ENCODE assay signal across 14 cellular contexts in the genomic region with DNA sequence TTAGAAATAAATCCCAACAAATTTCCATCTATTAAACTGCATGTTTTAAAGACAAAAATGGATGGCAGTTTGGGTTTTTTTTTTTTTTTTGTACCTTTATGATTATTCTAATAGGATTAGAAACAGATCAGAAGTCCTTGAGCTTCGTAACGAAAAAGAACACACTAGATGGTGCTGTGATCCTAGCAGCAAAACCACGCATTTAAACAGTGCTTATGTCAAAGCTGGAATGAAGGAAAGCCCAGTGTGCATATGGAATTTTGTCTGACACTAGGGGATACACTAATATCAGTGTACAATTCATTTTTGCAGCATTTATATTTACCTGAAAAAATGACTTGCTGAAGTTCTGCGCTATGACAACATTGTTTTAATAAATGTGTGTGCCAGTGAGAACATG.
DNase-seq lines count a peak whose midpoint lies in the region; ATAC-seq, FAIRE-seq and TF ChIP-seq lines count a peak whose summit lies in the region.
"Had no signal": no experiment of that assay in that cellular context is flagged by ENCODE, and none has a peak within 500 bp of the region (broad histone marks: within the 10 kb centered on the region; RNA-seq: fewer than 3 reads in every experiment).

No MANE protein-coding gene starts in this region.

- H3K27me3 ChIP-seq in OCI-LY3 (ENCODE audit: low read depth, low read length), result no peaks in the 10 kb centered on the region
- H3K27me3 ChIP-seq in endothelial cell of umbilical vein (ENCODE audit: control insufficient read depth in 2 of 2, insufficient read depth in 2 of 2, low read length in 2 of 2), result peaks cover 3 to 4% of the 10 kb centered on the region in 2 experiments
- no peaks in the 10 kb centered on the region for H3K27me3 ChIP-seq in vagina

- H3K4me3 ChIP-seq in OCI-LY3 (ENCODE audit: low read length) (no peak overlapping the region), endothelial cell of umbilical vein (replicated peaks in 1 of 3; ENCODE audit: insufficient read depth in 1 of 3, low read depth in 1 of 3, low read length in 3 of 3) (no peak overlapping the region), vagina (no peak overlapping the region)
- H3K4me3 ChIP-seq: smooth muscle cell had no signal

- POLR2A ChIA-PET in endothelial cell of umbilical vein (lab: Charles Lee), result no interaction called here

- DNase-seq in NCI-H82 (lab: John Stamatoyannopoulos, UW), result peak; percentile 25
- no peak for DNase-seq in NCI-H82 treated with DMSO at 0.1 percent for 48 hours (lab: John Stamatoyannopoulos, UW; ENCODE audit: unreplicated experiment)
- DNase-seq in endothelial cell of umbilical vein (ENCODE audit: low read depth, low spot score), result peak; percentile 11
- peak; percentile 4 for DNase-seq in putamen (ENCODE audit: low spot score)
- no peak for DNase-seq in vagina (ENCODE audit: extremely low spot score in 2 of 2)
- no peak for DNase-seq in frontal cortex (ENCODE audit: low spot score in 2 of 2)
- DNase-seq: activated CD4-positive, alpha-beta T cell treated with anti-CD3 and anti-CD28 coated beads, Interleukin-2, amount 10 ng/mL, durations not matched to agents 24 days and 14 days; activated effector memory CD4-positive, alpha-beta T cell treated with anti-CD3 and anti-CD28 coated beads, Interleukin-2, amount 50 U/mL, for 16 hours; AML-193; NCI-H2107 had no signal

- dilution Hi-C loops in endothelial cell of umbilical vein (cut with MboI; ENCODE audit: extremely low pct_ligation_motif_present, low sequenced_read_pairs), result no loop called here

- TF ChIP-seq POLR2A in endothelial cell of umbilical vein (IDR thresholded peaks at IDR 0.05; ENCODE audit: low read depth, low read length), result no peak
- TF ChIP-seq POLR2A in vagina (IDR thresholded peaks at IDR 0.05), result no peak

- ATAC-seq in HG02623 (IDR thresholded peaks at IDR 0.05; ENCODE audit: unreplicated experiment), result no peak

- peak; percentile 26; the same call in 1 of the 2 replicates for TF ChIP-seq CTCF in OCI-LY3 (IDR thresholded peaks at IDR 0.05; ENCODE audit: low read depth, low read length)
- TF ChIP-seq CTCF in endothelial cell of umbilical vein (IDR thresholded peaks at IDR 0.05; ENCODE audit: extremely low read depth in 1 of 2, insufficient read depth in 1 of 2, low read depth in 1 of 2, low read length in 2 of 2), result no peak
- TF ChIP-seq CTCF in vagina (IDR thresholded peaks at IDR 0.05), result no peak

- BruUV-seq in endothelial cell of umbilical vein (replicated peaks; lab: Mats Ljungman, UMichigan), result no TSS peak

- no peaks in the 10 kb centered on the region for H3K36me3 ChIP-seq in OCI-LY3 (replicated peaks; ENCODE audit: low read depth, low read length)
- H3K36me3 ChIP-seq in endothelial cell of umbilical vein (ENCODE audit: control insufficient read depth in 2 of 2, extremely low read depth in 1 of 2, insufficient read depth in 2 of 2, low read length in 2 of 2), result no peaks in the 10 kb centered on the region
- H3K36me3 ChIP-seq in vagina, result no peaks in the 10 kb centered on the region

- H3K4me2 ChIP-seq in OCI-LY3 (ENCODE audit: low read length), result no peak overlapping the region
- no peak overlapping the region for H3K4me2 ChIP-seq in endothelial cell of umbilical vein (ENCODE audit: insufficient read depth, low read length)
- H3K4me2 ChIP-seq: smooth muscle cell had no signal

- H3K9me3 ChIP-seq in OCI-LY3 (ENCODE audit: insufficient read depth, low read length) (no peaks in the 10 kb centered on the region), endothelial cell of umbilical vein (replicated peaks; ENCODE audit: control insufficient read depth, insufficient read depth, low read length) (no peaks in the 10 kb centered on the region), vagina (no peaks in the 10 kb centered on the region)

- H3K27ac ChIP-seq in OCI-LY3 (ENCODE audit: low read length) (no peak overlapping the region), endothelial cell of umbilical vein (ENCODE audit: insufficient read depth, low read depth, low read length) (no peak overlapping the region), vagina (no peak overlapping the region)
- H3K27ac ChIP-seq: SK-N-MC had no signal

- no peak overlapping the region for H3K9ac ChIP-seq in OCI-LY3 (ENCODE audit: low read length)
- H3K9ac ChIP-seq in endothelial cell of umbilical vein (replicated peaks; ENCODE audit: extremely low read depth, insufficient read depth, low read length), result no peak overlapping the region

- FAIRE-seq in endothelial cell of umbilical vein (lab: Jason Lieb, UNC) (no peak), frontal cortex (lab: Jason Lieb, UNC) (no peak)

- H3K4me1 ChIP-seq in OCI-LY3 (ENCODE audit: low read length), result no peaks in the 10 kb centered on the region
- peaks cover 3% of the 10 kb centered on the region for H3K4me1 ChIP-seq in endothelial cell of umbilical vein (ENCODE audit: control insufficient read depth, extremely low read depth, insufficient read depth, low read length)
- no peaks in the 10 kb centered on the region for H3K4me1 ChIP-seq in vagina

- CTCF ChIA-PET in endothelial cell of umbilical vein (lab: Charles Lee), result interaction anchor here (3.0 kb wide), 1 partner anchor 484 kb away, joined by 35 read pairs; no protein-coding TSS in a partner anchor

- H3K79me2 ChIP-seq in OCI-LY3 (ENCODE audit: low read length) (no peaks in the 10 kb centered on the region), endothelial cell of umbilical vein (ENCODE audit: control insufficient read depth, insufficient read depth, low read length) (no peaks in the 10 kb centered on the region)

- intact Hi-C loops in endothelial cell of umbilical vein (cut with micrococcal nuclease) (no loop called here), vagina (cut with DNase I) (loop anchor here (10.0 kb wide), 1 partner anchor 481 kb away; no protein-coding TSS in a partner anchor)

- H2AFZ ChIP-seq in OCI-LY3 (ENCODE audit: low read depth, low read length) (0 out of 2 replicates have a peak overlapping the region, but pooled peaks have one; percentile 9), endothelial cell of umbilical vein (ENCODE audit: low read depth, low read length) (no peak overlapping the region)

- H3K9me1 ChIP-seq in endothelial cell of umbilical vein (replicated peaks; ENCODE audit: control insufficient read depth, extremely low read depth, insufficient read depth, low read length), result no peaks in the 10 kb centered on the region

- H4K20me1 ChIP-seq in OCI-LY3 (ENCODE audit: insufficient read depth, low read length), result no peaks in the 10 kb centered on the region
- no peaks in the 10 kb centered on the region for H4K20me1 ChIP-seq in endothelial cell of umbilical vein (replicated peaks; ENCODE audit: control insufficient read depth, extremely low read depth, insufficient read depth, low read length)

TF ChIP-seq in endothelial cell of umbilical vein, 7 proteins besides CTCF, POLR2A, EP300 and RAD21:
- TF ChIP-seq FOS (IDR thresholded peaks at IDR 0.05; ENCODE audit: borderline replicate concordance, insufficient read depth, low read length) (no peak), MYC (IDR thresholded peaks at IDR 0.05; ENCODE audit: low read depth, low read length) (no peak), POLR2AphosphoS5 (IDR thresholded peaks at IDR 0.05; ENCODE audit: insufficient read depth, low read depth, low read length) (no peak), JUN (IDR thresholded peaks at IDR 0.05; ENCODE audit: borderline replicate concordance, insufficient read depth, insufficient read length, low read depth) (no peak), GATA2 (IDR thresholded peaks at IDR 0.05; ENCODE audit: insufficient read depth, insufficient read length, low read depth, low read length) (no peak), EZH2 (IDR thresholded peaks at IDR 0.05; ENCODE audit: borderline replicate concordance, low read depth, low read length, severe bottlenecking) (no peak)
- TF ChIP-seq, protein P1, sequence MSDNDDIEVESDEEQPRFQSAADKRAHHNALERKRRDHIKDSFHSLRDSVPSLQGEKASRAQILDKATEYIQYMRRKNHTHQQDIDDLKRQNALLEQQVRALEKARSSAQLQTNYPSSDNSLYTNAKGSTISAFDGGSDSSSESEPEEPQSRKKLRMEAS (IDR thresholded peaks at IDR 0.05; ENCODE audit: insufficient read depth, insufficient read length), result no peak

Comparison
In these comparisons a context has a peak if more than half of its experiments do, and no peak if none do; other contexts are left out.
1. DNase-seq: peak in NCI-H82 (single experiment), endothelial cell of umbilical vein (single experiment) and putamen (single experiment); none in NCI-H82 treated with DMSO at 0.1 percent for 48 hours (single experiment), vagina (0 of 2) and frontal cortex (0 of 2).